In genomic region chr2:236089271-236090026, GRCh38 we compare ENCODE assay signal across 31 cellular contexts.
A peak's percentile ranks its signal among the peaks of the same experiment; 100 is the strongest.
DNase-seq lines count a peak whose midpoint lies in the region; ATAC-seq, FAIRE-seq and TF ChIP-seq lines count a peak whose summit lies in the region.
"Had no signal": no experiment of that assay in that cellular context is flagged by ENCODE, and none has a peak within 500 bp of the region (broad histone marks: within the 10 kb centered on the region; RNA-seq: fewer than 3 reads in every experiment).

No MANE protein-coding gene starts in this region.

- ATAC-seq in HG03045 (IDR thresholded peaks at IDR 0.05; ENCODE audit: unreplicated experiment) = no peak
- ATAC-seq: activated naive CD4-positive, alpha-beta T cell treated with anti-CD3 and anti-CD28 coated beads, Interleukin-2, amount 50 U/mL, for 72 hours; gastrocnemius medialis; HCT116; left colon; natural killer cell treated with Interleukin-12 subunit alpha and Interleukin-12 subunit beta and Interleukin-15 and Interleukin-18, amount 100 ng/mL, for 72 hours; upper lobe of right lung had no signal

- no peaks in the 10 kb centered on the region for H3K36me3 ChIP-seq in BJ (ENCODE audit: control insufficient read depth, insufficient read depth, low read length)
- no peaks in the 10 kb centered on the region for H3K36me3 ChIP-seq in kidney (ENCODE audit: control insufficient read depth in 1 of 2, insufficient read depth in 2 of 2, low read length in 2 of 2)
- H3K36me3 ChIP-seq: gastrocnemius medialis, suprapubic skin, upper lobe of right lung, WERI-Rb-1 had no signal

- TF ChIP-seq CTCF in BJ (IDR thresholded peaks at IDR 0.05; ENCODE audit: insufficient read depth, low read depth, low read length) (no peak), kidney (IDR thresholded peaks at IDR 0.05; ENCODE audit: borderline replicate concordance, extremely low read depth, insufficient read depth) (no peak)

- H3K9ac ChIP-seq in kidney (ENCODE audit: low read length in 2 of 2) = no peak overlapping the region
- H3K9ac ChIP-seq: KMS-11 had no signal

- FAIRE-seq in kidney (lab: Jason Lieb, UNC) = no peak
- FAIRE-seq: bronchial epithelial cell had no signal

- peak; percentile 31 for DNase-seq in BJ (ENCODE audit: low read depth)
- peak; percentile 10 for DNase-seq in M059J (ENCODE audit: low read depth)
- peak; percentile 28 for DNase-seq in kidney
- peak; percentile 61 for DNase-seq in renal cortical epithelial cell (ENCODE audit: low read depth)
- DNase-seq in KBM-7 = no peak
- no peak for DNase-seq in activated CD8-positive, alpha-beta memory T cell treated with anti-CD3 and anti-CD28 coated beads, Interleukin-2, amount 50 U/mL, for 4 hours
- no peak for DNase-seq in activated effector memory CD4-positive, alpha-beta T cell treated with anti-CD3 and anti-CD28 coated beads, Interleukin-2, amount 50 U/mL, for 16 hours
- DNase-seq: activated CD4-positive, alpha-beta T cell treated with anti-CD3 and anti-CD28 coated beads for 4 hours; activated T-cell treated with anti-CD3 and anti-CD28 coated beads for 4 hours; AML-193; CD4-positive, alpha-beta memory T cell; gastrocnemius medialis; left colon; mammary epithelial cell; NCI-H1417 treated with DMSO at 0.1 percent for 48 hours; NCI-H2081 treated with DMSO at 0.1 percent for 48 hours; NCI-H226; NCI-H69; retina; Right ventricle myocardium superior; stimulated activated naive CD4-positive, alpha-beta T cell; upper lobe of right lung; WERI-Rb-1 had no signal

- POLR2A ChIA-PET in BJ (lab: Charles Lee) = no interaction called here

- no peak overlapping the region for H3K27ac ChIP-seq in kidney (ENCODE audit: low read depth in 2 of 2, low read length in 2 of 2)
- H3K27ac ChIP-seq: gastrocnemius medialis, KMS-11, skin epidermis, suprapubic skin, upper lobe of right lung, WERI-Rb-1 had no signal

- no peak overlapping the region for H3K4me3 ChIP-seq in BJ (ENCODE audit: low read depth, low read length)
- no peak overlapping the region for H3K4me3 ChIP-seq in kidney (ENCODE audit: low read length in 2 of 2)
- H3K4me3 ChIP-seq: gastrocnemius medialis, skin epidermis, suprapubic skin, upper lobe of right lung had no signal

- H3K9me3 ChIP-seq in kidney (ENCODE audit: control insufficient read depth in 1 of 2, low read length in 2 of 2) = no peaks in the 10 kb centered on the region
- H3K9me3 ChIP-seq: gastrocnemius medialis, suprapubic skin, upper lobe of right lung had no signal

- in situ Hi-C loops in KBM-7 (cut with MboI; ENCODE audit: low pct_unique_long_range_greater_than_20kb, low sequenced_read_pairs) = no loop called here

- intact Hi-C loops in kidney (cut with DNase I) = no loop called here

- H3K27me3 ChIP-seq in BJ (ENCODE audit: control insufficient read depth, insufficient read depth, low read length) = no peaks in the 10 kb centered on the region
- H3K27me3 ChIP-seq: gastrocnemius medialis, suprapubic skin, upper lobe of right lung had no signal

- CTCF ChIA-PET in BJ (lab: Yijun Ruan, JAX) = interaction anchor here (0.5 kb wide), 1 partner anchor 16 kb away, joined by 3 read pairs; no protein-coding TSS in a partner anchor

- no peaks in the 10 kb centered on the region for H3K4me1 ChIP-seq in kidney (ENCODE audit: control insufficient read depth in 1 of 2, insufficient read depth in 1 of 2, low read depth in 1 of 2, low read length in 2 of 2)
- H3K4me1 ChIP-seq: gastrocnemius medialis, suprapubic skin, upper lobe of right lung had no signal

Comparison
In these comparisons a context has a peak if more than half of its experiments do, and no peak if none do; other contexts are left out.
1. DNase-seq: peak in BJ (single experiment), M059J (single experiment), kidney (single experiment) and renal cortical epithelial cell (single experiment); none in KBM-7 (single experiment), activated CD8-positive, alpha-beta memory T cell treated with anti-CD3 and anti-CD28 coated beads, Interleukin-2, amount 50 U/mL, for 4 hours (single experiment) and activated effector memory CD4-positive, alpha-beta T cell treated with anti-CD3 and anti-CD28 coated beads, Interleukin-2, amount 50 U/mL, for 16 hours (single experiment).